ENCODE assay signal across 9 cellular contexts in the genomic region with DNA sequence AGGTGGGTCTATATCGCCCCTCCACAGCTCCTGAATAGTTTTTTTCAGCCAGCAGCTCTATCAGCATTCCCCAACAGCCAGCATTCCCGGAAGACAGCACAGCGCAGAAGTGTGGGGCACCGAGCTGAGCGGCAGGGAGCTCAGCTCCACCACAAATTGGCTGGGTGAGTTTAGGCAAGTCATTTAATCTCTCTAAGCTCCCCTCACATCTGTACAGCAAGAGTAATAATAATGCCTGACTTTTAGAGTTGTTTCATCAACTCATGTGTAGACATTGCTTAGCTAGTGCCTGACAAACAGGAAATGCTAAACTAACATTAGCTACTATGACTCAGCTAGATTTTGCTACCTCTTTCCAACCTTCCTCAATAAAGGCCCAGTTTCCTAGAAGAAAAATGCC.
DNase-seq lines count a peak whose midpoint lies in the region; ATAC-seq and TF ChIP-seq lines count a peak whose summit lies in the region.
"Had no signal": no experiment of that assay in that cellular context is flagged by ENCODE, and none has a peak within 500 bp of the region (broad histone marks: within the 10 kb centered on the region; RNA-seq: fewer than 3 reads in every experiment).

No MANE protein-coding gene starts in this region.

- H3K36me3 ChIP-seq in GM23248 (ENCODE audit: low read depth) (no peaks in the 10 kb centered on the region), RWPE2 (ENCODE audit: low read depth) (no peaks in the 10 kb centered on the region), trophoblast cell (ENCODE audit: control insufficient read depth in 1 of 2, insufficient read depth in 2 of 2, low read length in 2 of 2) (no peaks in the 10 kb centered on the region), body of pancreas (replicated peaks in 1 of 2; ENCODE audit: insufficient read depth in 1 of 2, low read depth in 2 of 2) (no peaks in the 10 kb centered on the region)

- H3K9me3 ChIP-seq in GM23248 (ENCODE audit: low read depth), result no peaks in the 10 kb centered on the region
- no peaks in the 10 kb centered on the region for H3K9me3 ChIP-seq in RWPE2 (ENCODE audit: severe bottlenecking)
- no peaks in the 10 kb centered on the region for H3K9me3 ChIP-seq in trophoblast cell (ENCODE audit: insufficient read depth, low read depth, low read length)
- no peaks in the 10 kb centered on the region for H3K9me3 ChIP-seq in body of pancreas

- H4K91ac ChIP-seq in trophoblast cell (ENCODE audit: low read depth, low read length), result no peak overlapping the region

- POLR2A ChIA-PET in GM10248 (lab: Yijun Ruan, JAX), result no interaction called here

- H3K4me1 ChIP-seq in GM23248 (ENCODE audit: insufficient read depth), result peaks cover 15% of the 10 kb centered on the region
- H3K4me1 ChIP-seq in RWPE2 (ENCODE audit: insufficient read depth, poor library complexity, severe bottlenecking), result peaks cover 10% of the 10 kb centered on the region
- peaks cover 0 to 3% of the 10 kb centered on the region in 2 experiments for H3K4me1 ChIP-seq in trophoblast cell (ENCODE audit: control insufficient read depth in 1 of 2, insufficient read depth in 2 of 2, low read length in 2 of 2)
- H3K4me1 ChIP-seq in body of pancreas, result no peaks in the 10 kb centered on the region

- intact Hi-C loops in activated T-helper 2 cell treated with anti-CD3 and anti-CD28 coated beads, Interferon-gamma antibody, Interleukin-2, Interleukin-4, amounts not matched to agents 10 μg/mL and 5 μg/mL and 100 μg/mL, durations not matched to agents 14 hours and 24 hours and 36 hours (cut with micrococcal nuclease), result no loop called here
- intact Hi-C loops in body of pancreas (cut with DNase I), result no loop called here

- peak overlapping the region; percentile 64 for H2BK5ac ChIP-seq in trophoblast cell (ENCODE audit: low read depth, low read length, poor library complexity)

- H3F3A ChIP-seq in GM23248 (ENCODE audit: insufficient read depth), result peaks cover 16% of the 10 kb centered on the region

- no peak overlapping the region for H3K4ac ChIP-seq in trophoblast cell (ENCODE audit: low read depth, low read length)

- H3K4me3 ChIP-seq in GM23248, result no peak overlapping the region
- H3K4me3 ChIP-seq in RWPE2 (ENCODE audit: severe bottlenecking), result no peak overlapping the region
- no peak overlapping the region for H3K4me3 ChIP-seq in trophoblast cell (ENCODE audit: low read depth, low read length)
- H3K4me3 ChIP-seq in body of pancreas, result no peak overlapping the region

- CTCF ChIA-PET in GM10248 (lab: Yijun Ruan, JAX), result interaction anchor here (0.8 to 5.1 kb wide), 18 partner anchors 10 to 1476 kb away, joined by 3 to 27 read pairs (median 4); a partner anchor contains a TSS

- H4K12ac ChIP-seq in trophoblast cell (ENCODE audit: low read depth, low read length), result no peak overlapping the region

- peak overlapping the region; percentile 68 for H2BK12ac ChIP-seq in trophoblast cell (ENCODE audit: low read length)

- H3K27ac Mint-ChIP-seq in activated T-helper 2 cell treated with anti-CD3 and anti-CD28 coated beads, Interferon-gamma antibody, Interleukin-2, Interleukin-4, amounts not matched to agents 10 μg/mL and 5 μg/mL and 100 μg/mL, durations not matched to agents 14 hours and 24 hours and 36 hours, result no peak overlapping the region
- H3K27ac Mint-ChIP-seq: type B pancreatic cell had no signal

- no peak overlapping the region for H3K23ac ChIP-seq in trophoblast cell (ENCODE audit: low read length)

- no peaks in the 10 kb centered on the region for H3K36me3 Mint-ChIP-seq in activated T-helper 2 cell treated with anti-CD3 and anti-CD28 coated beads, Interferon-gamma antibody, Interleukin-2, Interleukin-4, amounts not matched to agents 10 μg/mL and 5 μg/mL and 100 μg/mL, durations not matched to agents 14 hours and 24 hours and 36 hours (ENCODE audit: low read depth)
- H3K36me3 Mint-ChIP-seq: type B pancreatic cell had no signal

- H3K27me3 Mint-ChIP-seq in activated T-helper 2 cell treated with anti-CD3 and anti-CD28 coated beads, Interferon-gamma antibody, Interleukin-2, Interleukin-4, amounts not matched to agents 10 μg/mL and 5 μg/mL and 100 μg/mL, durations not matched to agents 14 hours and 24 hours and 36 hours (ENCODE audit: low read depth), result no peaks in the 10 kb centered on the region
- H3K27me3 Mint-ChIP-seq: type B pancreatic cell had no signal

- H3K18ac ChIP-seq in trophoblast cell (ENCODE audit: low read length), result peak overlapping the region; percentile 44

- DNase-seq in GM23248, result peak; percentile 82
- no peak for DNase-seq in RWPE2 (ENCODE audit: low spot score)
- DNase-seq in fibroblast of peridontal ligament (ENCODE audit: extremely low read depth), result peak; percentile 74
- no peak for DNase-seq in trophoblast cell
- no peak for DNase-seq in NCI-H187 treated with DMSO at 0.1 percent for 48 hours (lab: John Stamatoyannopoulos, UW)
- no peak for DNase-seq in activated T-helper 2 cell treated with anti-CD3 and anti-CD28 coated beads, Interferon-gamma antibody, Interleukin-2, Interleukin-4, amounts not matched to agents 10 μg/mL and 5 μg/mL and 100 μg/mL, durations not matched to agents 14 hours and 24 hours and 36 hours (ENCODE audit: low spot score)
- no peak for DNase-seq in body of pancreas
- DNase-seq in GM10248 (ENCODE audit: extremely low spot score), result no peak

- H3K4me1 Mint-ChIP-seq in activated T-helper 2 cell treated with anti-CD3 and anti-CD28 coated beads, Interferon-gamma antibody, Interleukin-2, Interleukin-4, amounts not matched to agents 10 μg/mL and 5 μg/mL and 100 μg/mL, durations not matched to agents 14 hours and 24 hours and 36 hours (ENCODE audit: low read depth), result no peaks in the 10 kb centered on the region

- H3K4me2 ChIP-seq in GM23248 (ENCODE audit: unreplicated experiment), result peak overlapping the region; percentile 32
- no peak overlapping the region for H3K4me2 ChIP-seq in trophoblast cell (ENCODE audit: low read length)

- TF ChIP-seq CTCF in RWPE2 (IDR thresholded peaks at IDR 0.05; ENCODE audit: poor library complexity, severe bottlenecking) (no peak), body of pancreas (IDR thresholded peaks at IDR 0.05) (no peak), GM10248 (IDR thresholded peaks at IDR 0.05; ENCODE audit: control extremely low read depth, extremely low read depth, low read depth, missing control alignments) (no peak)

- 89 to 98% methylated on average over 5 of the region's 5 CpGs for WGBS in GM23248 (ENCODE audit: low coverage in 1 of 2, low lambda C conversion rate in 2 of 2, missing lambda C conversion rate in 2 of 2), 2 experiments
- no CpG with 5 or more reads among the region's 5 CpGs for whole genome bisulfite sequencing in trophoblast cell (ENCODE audit: extremely low coverage, insufficient coverage, insufficient read length)
- WGBS in body of pancreas, 2 donors, result 75 to 79% methylated on average over 5 of the region's 5 CpGs

- no peaks in the 10 kb centered on the region for H3K27me3 ChIP-seq in GM23248 (replicated peaks; ENCODE audit: insufficient read depth)
- no peaks in the 10 kb centered on the region for H3K27me3 ChIP-seq in RWPE2 (ENCODE audit: insufficient read depth, poor library complexity, severe bottlenecking)
- H3K27me3 ChIP-seq in trophoblast cell (ENCODE audit: insufficient read depth, low read length), result no peaks in the 10 kb centered on the region
- no peaks in the 10 kb centered on the region for H3K27me3 ChIP-seq in body of pancreas

- H3K79me1 ChIP-seq in trophoblast cell (ENCODE audit: low read length), result no peaks in the 10 kb centered on the region

- H4K8ac ChIP-seq in trophoblast cell (ENCODE audit: low read depth, low read length), result peak overlapping the region; percentile 62

- no peak overlapping the region for H3K14ac ChIP-seq in trophoblast cell (ENCODE audit: low read length)

- H3K27ac ChIP-seq in GM23248 (peak overlapping the region; percentile 60), RWPE2 (ENCODE audit: poor library complexity, severe bottlenecking) (peak overlapping the region; percentile 16), trophoblast cell (ENCODE audit: low read depth, low read length) (peak overlapping the region; percentile 14), body of pancreas (no peak overlapping the region)

- TF ChIP-seq POLR2A in body of pancreas (IDR thresholded peaks at IDR 0.05), result no peak

- H3K9me2 ChIP-seq in GM23248 (ENCODE audit: insufficient read depth), result no peaks in the 10 kb centered on the region

- in situ Hi-C loops in GM23248 (cut with MboI), result loop anchor here (25.0 kb wide), 1 partner anchor 1179 kb away; no protein-coding TSS in a partner anchor

- H3K4me3 Mint-ChIP-seq in activated T-helper 2 cell treated with anti-CD3 and anti-CD28 coated beads, Interferon-gamma antibody, Interleukin-2, Interleukin-4, amounts not matched to agents 10 μg/mL and 5 μg/mL and 100 μg/mL, durations not matched to agents 14 hours and 24 hours and 36 hours (ENCODE audit: low read depth), result no peak overlapping the region
- H3K4me3 Mint-ChIP-seq: type B pancreatic cell had no signal

- H2AFZ ChIP-seq in GM23248, result peak overlapping the region; percentile 66
- peak overlapping the region; percentile 88 for H2AFZ ChIP-seq in trophoblast cell (ENCODE audit: insufficient read depth, low read length, poor library complexity)

- H3K9ac ChIP-seq in GM23248, result peak overlapping the region; percentile 36
- no peak overlapping the region for H3K9ac ChIP-seq in trophoblast cell (ENCODE audit: low read length)

- H2AK5ac ChIP-seq in trophoblast cell (ENCODE audit: low read length), result no peak overlapping the region

- H3K79me2 ChIP-seq in GM23248 (ENCODE audit: insufficient read depth), result no peaks in the 10 kb centered on the region
- no peaks in the 10 kb centered on the region for H3K79me2 ChIP-seq in trophoblast cell (ENCODE audit: control insufficient read depth, insufficient read depth, low read length, poor library complexity)

- peak overlapping the region; percentile 78 for H2BK120ac ChIP-seq in trophoblast cell (ENCODE audit: insufficient read depth, low read length, poor library complexity)

- H4K20me1 ChIP-seq in GM23248 (ENCODE audit: insufficient read depth), result no peaks in the 10 kb centered on the region

- ATAC-seq in RWPE2 (ENCODE audit: low read depth), result peak; percentile 69
- ATAC-seq in body of pancreas, result no peak

- H3K9me3 Mint-ChIP-seq in activated T-helper 2 cell treated with anti-CD3 and anti-CD28 coated beads, Interferon-gamma antibody, Interleukin-2, Interleukin-4, amounts not matched to agents 10 μg/mL and 5 μg/mL and 100 μg/mL, durations not matched to agents 14 hours and 24 hours and 36 hours, result no peaks in the 10 kb centered on the region
- H3K9me3 Mint-ChIP-seq: type B pancreatic cell had no signal

Comparison
In these comparisons a context has a peak if more than half of its experiments do, and no peak if none do; other contexts are left out.
1. DNase-seq: peak in GM23248 (single experiment) and fibroblast of peridontal ligament (single experiment); none in RWPE2 (single experiment), trophoblast cell (0 of 2), NCI-H187 treated with DMSO at 0.1 percent for 48 hours (single experiment), activated T-helper 2 cell treated with anti-CD3 and anti-CD28 coated beads, Interferon-gamma antibody, Interleukin-2, Interleukin-4, amounts not matched to agents 10 μg/mL and 5 μg/mL and 100 μg/mL, durations not matched to agents 14 hours and 24 hours and 36 hours (single experiment), body of pancreas (0 of 4) and GM10248 (single experiment).
2. H3K27ac ChIP-seq: peak in GM23248 (single experiment), RWPE2 (single experiment) and trophoblast cell (single experiment); none in body of pancreas (0 of 4).